Comparison of ENCODE assay signal across 12 cellular contexts in the genomic region with DNA sequence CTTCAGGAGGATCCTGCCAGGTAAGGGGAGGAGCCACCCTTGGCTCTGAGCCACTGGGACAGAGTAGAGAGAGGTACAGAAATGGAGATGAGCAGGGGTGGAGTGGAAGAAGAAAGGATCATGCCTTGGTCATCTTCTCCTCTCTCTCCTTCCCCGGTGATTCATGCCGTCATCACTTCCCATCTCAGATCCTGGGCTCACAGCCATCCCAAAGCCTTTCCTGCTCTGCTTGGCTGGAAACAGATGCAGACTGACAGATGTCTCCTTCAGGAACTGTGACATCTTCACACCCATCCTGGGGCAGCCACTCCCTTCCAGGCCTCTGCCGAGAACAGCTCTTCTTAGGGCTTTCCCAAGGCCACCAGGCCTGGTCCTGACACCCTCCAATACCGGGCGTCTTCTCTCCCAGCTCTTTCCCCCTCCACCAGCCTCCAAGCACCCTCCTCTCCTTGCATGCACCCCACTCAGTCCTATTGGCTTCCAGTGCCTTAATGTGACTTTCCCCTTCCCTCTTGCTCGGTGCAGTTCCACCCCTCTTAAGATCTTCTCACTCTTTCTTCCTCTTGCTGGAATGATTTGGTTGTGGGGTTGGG. TPM values are rescaled to one million over a fixed set of nuclear protein-coding genes. Genes with fewer than 3 reads are reported as not detected.
DNase-seq lines count a peak whose midpoint lies in the region; ATAC-seq, FAIRE-seq and TF ChIP-seq lines count a peak whose summit lies in the region.
"Had no signal": no experiment of that assay in that cellular context is flagged by ENCODE, and none has a peak within 500 bp of the region (broad histone marks: within the 10 kb centered on the region; RNA-seq: fewer than 3 reads in every experiment).

No MANE protein-coding gene starts in this region.

- H3K27me3 Mint-ChIP-seq in natural killer cell (ENCODE audit: low read depth in 2 of 2) = peaks cover 0 to 8% of the 10 kb centered on the region in 2 donors

- H3K9me1 ChIP-seq in keratinocyte (ENCODE audit: control insufficient read depth, extremely low read depth, insufficient read depth, low read length) = no peaks in the 10 kb centered on the region

- H2AK5ac ChIP-seq in mesendoderm (ENCODE audit: low read length) = no peak overlapping the region

- intact Hi-C loops in natural killer cell (cut with micrococcal nuclease) = no loop called here

- peaks cover 16% of the 10 kb centered on the region for H3K4me1 ChIP-seq in keratinocyte (ENCODE audit: control insufficient read depth, extremely low read depth, insufficient read depth, low read length)
- H3K4me1 ChIP-seq in mesendoderm (ENCODE audit: control insufficient read depth, low read depth, low read length) = no peaks in the 10 kb centered on the region

- no peaks in the 10 kb centered on the region for H4K20me1 ChIP-seq in keratinocyte (ENCODE audit: control insufficient read depth, extremely low read depth, insufficient read depth, low read length)

- no peaks in the 10 kb centered on the region for H3K9me3 Mint-ChIP-seq in natural killer cell

- H3K27me3 ChIP-seq in keratinocyte (ENCODE audit: control insufficient read depth, extremely low read depth, insufficient read depth, low read length) (no peaks in the 10 kb centered on the region), mesendoderm (ENCODE audit: insufficient read depth, low read length, poor library complexity) (no peaks in the 10 kb centered on the region)

- H3K9ac ChIP-seq in keratinocyte (ENCODE audit: control insufficient read depth, extremely low read depth, insufficient read depth, low read length) (no peak overlapping the region), mesendoderm (ENCODE audit: low read length) (no peak overlapping the region)

- no peak overlapping the region for H3K27ac ChIP-seq in keratinocyte (ENCODE audit: control insufficient read depth, insufficient read depth, low read length)
- H3K27ac ChIP-seq in mesendoderm (ENCODE audit: low read depth, low read length) = no peak overlapping the region

- H3K9me3 ChIP-seq in keratinocyte (ENCODE audit: control insufficient read depth, low read depth, low read length) = no peaks in the 10 kb centered on the region

- no peak overlapping the region for H3K56ac ChIP-seq in mesendoderm (ENCODE audit: low read length)

- dilution Hi-C loops in keratinocyte (cut with MboI; ENCODE audit: extremely low pct_ligation_motif_present, low sequenced_read_pairs) = no loop called here

- TF ChIP-seq CTCF in astrocyte of the spinal cord (IDR thresholded peaks at IDR 0.05; ENCODE audit: low read depth, low read length) (no peak), keratinocyte (optimal IDR thresholded peaks at IDR 0.05 in 1 of 3, IDR thresholded peaks at IDR 0.05 in 1 of 3, conservative IDR thresholded peaks at IDR 0.05 in 1 of 3; ENCODE audit: extremely low read depth in 1 of 3, insufficient read depth in 2 of 3, low read length in 3 of 3) (no peak), natural killer cell (IDR thresholded peaks at IDR 0.05) (no peak)

- H3K4ac ChIP-seq in mesendoderm (ENCODE audit: low read depth, low read length) = no peak overlapping the region

- no peaks in the 10 kb centered on the region for H3K36me3 Mint-ChIP-seq in natural killer cell

- H3K4me3 ChIP-seq in astrocyte of the spinal cord (ENCODE audit: low read depth, low read length) (no peak overlapping the region), keratinocyte (ENCODE audit: control insufficient read depth in 2 of 3, extremely low read depth in 1 of 3, insufficient read depth in 2 of 3, low read depth in 1 of 3, low read length in 3 of 3) (no peak overlapping the region), mesendoderm (ENCODE audit: low read length) (no peak overlapping the region)

- H3K23ac ChIP-seq in mesendoderm (ENCODE audit: low read length) = no peak overlapping the region

- no peak overlapping the region for H3K27ac Mint-ChIP-seq in natural killer cell

- H3K4me2 ChIP-seq in keratinocyte (ENCODE audit: control insufficient read depth, extremely low read depth, insufficient read depth, low read depth, low read length) = peak overlapping the region; percentile 39
- no peak overlapping the region for H3K4me2 ChIP-seq in mesendoderm (ENCODE audit: low read length)

- H2BK120ac ChIP-seq in mesendoderm (ENCODE audit: low read depth, low read length) = no peak overlapping the region

- in situ Hi-C loops in astrocyte of the spinal cord (cut with HindIII; ENCODE audit: low sequenced_read_pairs) = no loop called here

- no peaks in the 10 kb centered on the region for H3K79me2 ChIP-seq in keratinocyte (ENCODE audit: control insufficient read depth, insufficient read depth, low read length)
- no peaks in the 10 kb centered on the region for H3K79me2 ChIP-seq in mesendoderm (ENCODE audit: control insufficient read depth, insufficient read depth, low read length)

- no peak overlapping the region for H3K4me3 Mint-ChIP-seq in natural killer cell

- H2AFZ ChIP-seq in keratinocyte (ENCODE audit: control insufficient read depth, low read length) = peak overlapping the region; percentile 52

- no peaks in the 10 kb centered on the region for H3K4me1 Mint-ChIP-seq in natural killer cell

- H2BK15ac ChIP-seq in mesendoderm (replicated peaks; ENCODE audit: low read depth) = no peak overlapping the region

- ATAC-seq in GM18498 (IDR thresholded peaks at IDR 0.05; ENCODE audit: unreplicated experiment) (no peak), natural killer cell (no peak)

- FAIRE-seq in keratinocyte (lab: Jason Lieb, UNC) = peak; percentile 99

- no peak overlapping the region for H4K5ac ChIP-seq in mesendoderm (ENCODE audit: low read length)

- H4K8ac ChIP-seq in mesendoderm (ENCODE audit: low read depth, low read length) = no peak overlapping the region

- WGBS in mesendoderm (ENCODE audit: extremely low coverage, insufficient coverage, low lambda C conversion rate) = no CpG with 5 or more reads among the region's 6 CpGs

- no peak overlapping the region for H3K18ac ChIP-seq in mesendoderm (ENCODE audit: low read length)

- H2BK5ac ChIP-seq in mesendoderm (ENCODE audit: low read length) = no peak overlapping the region

- H3K36me3 ChIP-seq in keratinocyte (ENCODE audit: control insufficient read depth in 2 of 2, extremely low read depth in 1 of 2, insufficient read depth in 2 of 2, low read length in 2 of 2) = no peaks in the 10 kb centered on the region
- H3K36me3 ChIP-seq in mesendoderm (ENCODE audit: control insufficient read depth, insufficient read depth, low read length) = no peaks in the 10 kb centered on the region

- peak; percentile 87 for DNase-seq in AG08395 (ENCODE audit: low spot score)
- DNase-seq in HPDE6-E6E7 (ENCODE audit: extremely low spot score) = peak; percentile 28
- peak; percentile 55 for DNase-seq in astrocyte of the spinal cord (ENCODE audit: low read depth, low spot score)
- peak; percentile 86 for DNase-seq in keratinocyte (ENCODE audit: low read depth, low spot score)
- DNase-seq in NCI-H1048 (lab: John Stamatoyannopoulos, UW) = no peak
- DNase-seq in natural killer cell = no peak
- no peak for DNase-seq in mesendoderm
- DNase-seq: activated CD4-positive, alpha-beta T cell treated with anti-CD3 and anti-CD28 coated beads for 48 hours; NCI-H1092 treated with DMSO at 0.1 percent for 48 hours; SIG-M5; stimulated activated CD4-positive, alpha-beta T cell treated with anti-CD3 and anti-CD28 coated beads, Interleukin-1b, Interleukin-23, amount 100 ng/mL, for 48 hours had no signal

- no peaks in the 10 kb centered on the region for H3K79me1 ChIP-seq in mesendoderm (ENCODE audit: low read length)

RNA-seq across cellular contexts. Expression of a gene that starts 58.3 kb away (rescaled TPM):
- polyA plus RNA-seq in keratinocyte = not detected in 3 replicates
- polyA plus RNA-seq in keratinocyte (2011; ENCODE audit: low read depth) = not detected
- not detected in 2 replicates for polyA plus RNA-seq in keratinocyte (2011; cell fraction: cytosol; rRNA removed)
- not detected in 2 replicates for polyA plus RNA-seq in keratinocyte (2011; cell fraction: nucleus; rRNA removed)
- polyA plus RNA-seq in keratinocyte (2012; ENCODE audit: low replicate concordance) = not detected in 2 replicates
- polyA minus RNA-seq in keratinocyte = not detected in 3 replicates
- not detected for polyA minus RNA-seq in keratinocyte (2011; cell fraction: cytosol; rRNA and poly(A)+ RNA removed)
- polyA minus RNA-seq in keratinocyte (2011; cell fraction: nucleus; rRNA and poly(A)+ RNA removed) = not detected in 2 replicates
- not detected for total RNA-seq in natural killer cell
- polyA plus RNA-seq in mesendoderm (2013, experiment 1 of 2) = not detected
- polyA plus RNA-seq in mesendoderm (2013, experiment 2 of 2) = not detected

Comparison
In these comparisons a context has a peak if more than half of its experiments do, and no peak if none do; other contexts are left out.
1. DNase-seq: peak in AG08395 (single experiment), HPDE6-E6E7 (single experiment), astrocyte of the spinal cord (single experiment) and keratinocyte (single experiment); none in NCI-H1048 (single experiment), natural killer cell (single experiment) and mesendoderm (single experiment).